In genomic region chr6:1869766-1870165, GRCh38 we compare ENCODE assay signal across 13 cellular contexts.
"Had no signal": no experiment of that assay in that cellular context is flagged by ENCODE, and none has a peak within 500 bp of the region (broad histone marks: within the 10 kb centered on the region; RNA-seq: fewer than 3 reads in every experiment).

No MANE protein-coding gene starts in this region.

- H3K4me3 Mint-ChIP-seq: activated naive CD4-positive, alpha-beta T cell treated with anti-CD3 and anti-CD28 coated beads, Interleukin-2, amount 10 ng/mL, durations not matched to agents 7 days and 5 days; brain; central memory CD8-positive, alpha-beta T cell; mesothelial cell of epicardium had no signal

- FAIRE-seq: TTC549 had no signal

- H3K4me1 Mint-ChIP-seq: activated naive CD4-positive, alpha-beta T cell treated with anti-CD3 and anti-CD28 coated beads, Interleukin-2, amount 10 ng/mL, durations not matched to agents 7 days and 5 days; central memory CD8-positive, alpha-beta T cell had no signal

- H3K9me3 Mint-ChIP-seq: activated naive CD4-positive, alpha-beta T cell treated with anti-CD3 and anti-CD28 coated beads, Interleukin-2, amount 10 ng/mL, durations not matched to agents 7 days and 5 days; activated T-helper 2 cell treated with anti-CD3 and anti-CD28 coated beads, Interferon-gamma antibody, Interleukin-2, Interleukin-4, amounts not matched to agents 10 μg/mL and 5 μg/mL and 100 μg/mL, durations not matched to agents 14 hours and 24 hours and 36 hours; central memory CD8-positive, alpha-beta T cell; mesothelial cell of epicardium; stimulated activated naive B cell treated with anti-CD40 and anti-IgM and Interleukin-4, amounts not matched to agents 10 μg/mL and 1 μg/mL and 100 μg/mL, for 72 hours had no signal

- H3K27ac ChIP-seq: hepatocyte had no signal

- ATAC-seq: activated CD4-positive, CD25-positive, alpha-beta regulatory T cell treated with anti-CD3 and anti-CD28 coated beads, Interleukin-2, amount 50 U/mL, for 24 hours; right cardiac atrium had no signal

- H3K4me3 ChIP-seq: hepatocyte had no signal

- DNase-seq: activated naive CD4-positive, alpha-beta T cell treated with anti-CD3 and anti-CD28 coated beads, Interleukin-2, amount 10 ng/mL, durations not matched to agents 7 days and 5 days; dermis blood vessel endothelial cell; kidney glomerular epithelial cell; right cardiac atrium; stimulated activated naive B cell treated with anti-CD40 and anti-IgM and Interleukin-4, amounts not matched to agents 10 μg/mL and 1 μg/mL and 100 μg/mL, for 72 hours; T-helper 2 cell had no signal

- H3K27ac Mint-ChIP-seq: activated naive CD4-positive, alpha-beta T cell treated with anti-CD3 and anti-CD28 coated beads, Interleukin-2, amount 10 ng/mL, durations not matched to agents 7 days and 5 days; activated T-helper 2 cell treated with anti-CD3 and anti-CD28 coated beads, Interferon-gamma antibody, Interleukin-2, Interleukin-4, amounts not matched to agents 10 μg/mL and 5 μg/mL and 100 μg/mL, durations not matched to agents 14 hours and 24 hours and 36 hours; brain; mesothelial cell of epicardium had no signal

- H3K27me3 ChIP-seq: hepatocyte had no signal

- H3K27me3 Mint-ChIP-seq: activated naive CD4-positive, alpha-beta T cell treated with anti-CD3 and anti-CD28 coated beads, Interleukin-2, amount 10 ng/mL, durations not matched to agents 7 days and 5 days; central memory CD8-positive, alpha-beta T cell; stimulated activated naive B cell treated with anti-CD40 and anti-IgM and Interleukin-4, amounts not matched to agents 10 μg/mL and 1 μg/mL and 100 μg/mL, for 72 hours had no signal

- H3K36me3 Mint-ChIP-seq: activated naive CD4-positive, alpha-beta T cell treated with anti-CD3 and anti-CD28 coated beads, Interleukin-2, amount 10 ng/mL, durations not matched to agents 7 days and 5 days; brain; mesothelial cell of epicardium had no signal
